ENCODE assay signal across 8 cellular contexts in the genomic region with DNA sequence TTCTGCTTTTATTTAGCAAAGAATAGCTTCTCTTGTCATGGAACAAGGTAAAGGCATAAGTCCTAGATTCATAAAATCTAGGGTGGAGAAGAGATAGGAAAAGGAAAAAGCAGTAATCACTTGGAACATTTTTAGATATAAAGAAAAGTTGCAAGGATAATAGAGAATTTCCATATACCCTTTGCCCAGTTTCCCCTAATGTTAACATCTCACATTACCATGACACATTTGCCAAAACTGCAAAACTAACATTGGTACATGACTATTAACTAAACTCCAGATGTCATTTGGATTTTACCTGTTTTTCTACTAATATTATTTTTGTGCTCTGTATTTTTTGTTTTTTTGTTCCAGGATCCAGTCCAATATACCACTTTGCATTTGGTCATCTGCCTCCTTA.
"Had no signal": no experiment of that assay in that cellular context is flagged by ENCODE, and none has a peak within 500 bp of the region (broad histone marks: within the 10 kb centered on the region; RNA-seq: fewer than 3 reads in every experiment).

No MANE protein-coding gene starts in this region.

- H3K4me3 ChIP-seq: GM12878 had no signal

- DNase-seq: GDM1, GF-D8 had no signal

- FAIRE-seq: G401.6, GM12878, GM12891, GM12892, GM18507, GM19239 had no signal

- ATAC-seq: GM12878 had no signal
